2 cellular contexts compared by ENCODE assay signal in the genomic region with DNA sequence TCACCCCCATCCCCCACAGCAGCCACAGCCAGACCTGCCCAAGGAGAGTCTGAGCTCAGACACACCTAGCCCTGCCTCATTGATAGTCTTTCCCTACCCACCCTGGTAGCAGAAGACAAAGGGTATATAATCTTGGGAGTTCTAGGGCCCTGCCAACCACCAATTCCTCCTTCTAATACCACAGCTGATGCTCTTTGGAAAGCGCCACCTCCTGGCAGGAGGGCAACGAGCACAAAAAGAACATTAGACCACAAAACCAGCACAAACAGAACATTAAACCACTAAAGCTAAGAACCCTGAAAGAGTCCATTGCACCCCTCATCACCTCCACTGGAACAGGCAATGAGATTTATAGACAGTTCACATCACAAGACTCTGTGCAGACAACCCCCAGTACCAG.
TF ChIP-seq lines count a peak whose summit lies in the region.

No MANE protein-coding gene starts in this region.

TF ChIP-seq in HCT116, 20 proteins besides CTCF, POLR2A, EP300 and RAD21 (continued from another document):
- TF ChIP-seq SP1 (IDR thresholded peaks at IDR 0.05; ENCODE audit: low read depth) (no peak), EGR1 (IDR thresholded peaks at IDR 0.05; ENCODE audit: low read depth) (no peak), ELF1 (IDR thresholded peaks at IDR 0.05; ENCODE audit: borderline replicate concordance, low read depth) (no peak), CEBPB (IDR thresholded peaks at IDR 0.05; ENCODE audit: low read depth) (no peak), CBX3 (IDR thresholded peaks at IDR 0.05; ENCODE audit: low read depth) (no peak), TCF7L2 (IDR thresholded peaks at IDR 0.05; ENCODE audit: borderline replicate concordance, extremely low read depth, insufficient read depth, insufficient read length) (no peak)
- TF ChIP-seq, protein P1, sequence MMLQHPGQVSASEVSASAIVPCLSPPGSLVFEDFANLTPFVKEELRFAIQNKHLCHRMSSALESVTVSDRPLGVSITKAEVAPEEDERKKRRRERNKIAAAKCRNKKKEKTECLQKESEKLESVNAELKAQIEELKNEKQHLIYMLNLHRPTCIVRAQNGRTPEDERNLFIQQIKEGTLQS (IDR thresholded peaks at IDR 0.05), result no peak
TF ChIP-seq in HCT116: peak in this region for 0.

TF ChIP-seq in liver, 16 proteins besides CTCF, POLR2A, EP300 and RAD21 (continued from another document):
- TF ChIP-seq, protein P2, sequence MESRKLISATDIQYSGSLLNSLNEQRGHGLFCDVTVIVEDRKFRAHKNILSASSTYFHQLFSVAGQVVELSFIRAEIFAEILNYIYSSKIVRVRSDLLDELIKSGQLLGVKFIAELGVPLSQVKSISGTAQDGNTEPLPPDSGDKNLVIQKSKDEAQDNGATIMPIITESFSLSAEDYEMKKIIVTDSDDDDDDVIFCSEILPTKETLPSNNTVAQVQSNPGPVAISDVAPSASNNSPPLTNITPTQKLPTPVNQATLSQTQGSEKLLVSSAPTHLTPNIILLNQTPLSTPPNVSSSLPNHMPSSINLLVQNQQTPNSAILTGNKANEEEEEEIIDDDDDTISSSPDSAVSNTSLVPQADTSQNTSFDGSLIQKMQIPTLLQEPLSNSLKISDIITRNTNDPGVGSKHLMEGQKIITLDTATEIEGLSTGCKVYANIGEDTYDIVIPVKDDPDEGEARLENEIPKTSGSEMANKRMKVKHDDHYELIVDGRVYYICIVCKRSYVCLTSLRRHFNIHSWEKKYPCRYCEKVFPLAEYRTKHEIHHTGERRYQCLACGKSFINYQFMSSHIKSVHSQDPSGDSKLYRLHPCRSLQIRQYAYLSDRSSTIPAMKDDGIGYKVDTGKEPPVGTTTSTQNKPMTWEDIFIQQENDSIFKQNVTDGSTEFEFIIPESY (IDR thresholded peaks at IDR 0.05), result no peak
- no peak for TF ChIP-seq FOXA1 (IDR thresholded peaks at IDR 0.05)
